ENCODE assay signal across 8 cellular contexts in the genomic region with DNA sequence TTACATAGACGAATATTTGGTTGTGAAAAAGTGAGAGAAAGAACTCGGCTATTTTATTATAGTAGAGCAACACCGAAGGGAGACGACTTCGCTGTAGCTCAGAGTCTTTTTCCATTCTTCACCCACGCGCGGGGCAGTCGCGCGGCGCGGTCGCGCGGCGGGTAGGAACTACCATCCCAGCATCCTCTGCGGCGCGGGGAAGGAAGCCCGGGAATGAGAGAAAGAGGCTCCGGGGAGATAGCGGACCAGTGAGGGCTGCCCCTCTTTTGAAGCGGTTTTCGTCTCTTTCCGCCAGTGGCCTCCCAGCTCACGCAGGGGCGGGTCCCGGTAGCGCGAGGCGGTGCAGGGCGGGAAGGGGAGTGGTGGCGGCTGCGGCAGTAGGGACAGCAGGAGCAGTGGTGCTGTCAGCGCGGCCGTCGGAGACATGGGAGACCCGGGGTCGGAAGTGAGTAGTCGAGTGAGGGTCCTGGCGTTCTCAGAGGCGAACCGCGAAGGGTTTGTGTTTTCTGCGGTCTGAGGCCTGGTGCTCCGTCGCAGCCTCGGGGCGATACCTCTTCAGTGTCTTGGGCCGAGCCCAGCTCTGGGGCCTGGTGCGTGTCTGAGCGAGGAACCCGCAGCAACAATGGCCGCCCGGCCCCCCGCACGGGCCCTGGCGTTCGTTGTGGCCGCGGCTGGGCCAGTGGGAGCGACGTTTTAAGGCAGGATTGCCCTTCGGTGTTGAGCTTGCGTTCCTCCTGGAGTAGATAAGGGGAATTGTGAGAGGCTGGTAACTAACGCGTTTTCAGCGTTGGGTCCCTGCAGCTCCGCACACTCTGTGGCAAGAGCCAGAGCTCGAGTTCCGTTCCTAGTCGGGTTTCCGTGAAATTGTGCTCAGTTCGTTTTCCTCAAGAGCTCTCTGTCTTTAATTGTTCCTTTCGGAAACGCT. TPM values are rescaled to one million over a fixed set of nuclear protein-coding genes. Genes with fewer than 3 reads are reported as not detected.
DNase-seq lines count a peak whose midpoint lies in the region; ATAC-seq and TF ChIP-seq lines count a peak whose summit lies in the region.
"Not testable (repeated sequence)": the region's sequence is repeated elsewhere in the genome, so short reads cannot be mapped to it uniquely, and the experiment has no call there.

A gene with protein sequence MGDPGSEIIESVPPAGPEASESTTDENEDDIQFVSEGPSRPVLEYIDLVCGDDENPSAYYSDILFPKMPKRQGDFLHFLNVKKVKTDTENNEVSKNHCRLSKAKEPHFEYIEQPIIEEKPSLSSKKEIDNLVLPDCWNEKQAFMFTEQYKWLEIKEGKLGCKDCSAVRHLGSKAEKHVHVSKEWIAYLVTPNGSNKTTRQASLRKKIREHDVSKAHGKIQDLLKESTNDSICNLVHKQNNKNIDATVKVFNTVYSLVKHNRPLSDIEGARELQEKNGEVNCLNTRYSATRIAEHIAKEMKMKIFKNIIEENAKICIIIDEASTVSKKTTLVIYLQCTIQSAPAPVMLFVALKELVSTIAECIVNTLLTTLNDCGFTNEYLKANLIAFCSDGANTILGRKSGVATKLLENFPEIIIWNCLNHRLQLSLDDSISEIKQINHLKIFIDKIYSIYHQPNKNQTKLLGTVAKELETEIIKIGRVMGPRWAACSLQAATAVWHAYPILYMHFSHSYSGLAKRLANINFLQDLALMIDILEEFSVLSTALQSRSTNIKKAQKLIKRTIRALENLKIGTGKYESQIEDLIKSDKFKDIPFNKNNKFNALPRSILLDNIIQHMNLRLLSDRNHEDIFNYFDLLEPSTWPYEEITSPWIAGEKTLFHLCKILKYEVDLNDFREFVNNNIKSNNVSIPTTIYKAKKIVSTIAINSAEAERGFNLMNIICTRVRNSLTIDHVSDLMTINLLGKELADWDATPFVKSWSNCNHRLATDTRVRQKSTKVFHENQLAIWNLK (plus strand): TSS at position 362 of the 925 bp plus-strand sequence. CDS start 63 bp downstream, at position 425.

- not testable (repeated sequence) for TF ChIP-seq CTCF in OCI-LY7 (conservative IDR thresholded peaks at IDR 0.05; ENCODE audit: low read length)

- peak; percentile 96 for DNase-seq in DMS 273 (lab: John Stamatoyannopoulos, UW; ENCODE audit: unreplicated experiment)
- peak; percentile 67 for DNase-seq in HuH-7.5 (ENCODE audit: low spot score)
- peak; percentile 86 for DNase-seq in OCI-LY7 (ENCODE audit: low spot score)
- DNase-seq in activated T-cell treated with anti-CD3 and anti-CD28 coated beads for 24 hours (ENCODE audit: low read depth) = peak; percentile 82
- peak; percentile 2 for DNase-seq in epithelial cell of prostate (ENCODE audit: low read depth, low spot score)
- DNase-seq in stimulated activated CD8-positive, alpha-beta memory T cell treated with anti-CD3 and anti-CD28 coated beads, Interleukin-4, amount 100 ng/mL, for 48 hours = peak; percentile 89

- not testable (repeated sequence) for H3K9me3 ChIP-seq in OCI-LY7 (ENCODE audit: low read length); mucosa of stomach (ENCODE audit: control insufficient read depth, low read length)

- H3K27me3 ChIP-seq in mucosa of stomach (ENCODE audit: control insufficient read depth, insufficient read depth, low read length) = not testable (repeated sequence)

- H3K79me2 ChIP-seq in OCI-LY7 (ENCODE audit: insufficient read depth, low read depth, low read length) = peaks cover 35% of the 10 kb centered on the region

- ATAC-seq in GM21528 (IDR thresholded peaks at IDR 0.05; ENCODE audit: low FRiP score, unreplicated experiment) = peak; percentile 96

- not testable (repeated sequence) for BruUV-seq in OCI-LY7 (replicated peaks; lab: Mats Ljungman, UMichigan)

- CTCF ChIA-PET in OCI-LY7 (lab: Charles Lee; ENCODE audit: unreplicated experiment) = not testable (repeated sequence)

- H2AFZ ChIP-seq in OCI-LY7 (ENCODE audit: low read length) = peak within 1 kb of the TSS; percentile 97

- peaks cover 24% of the 10 kb centered on the region for H3K4me1 ChIP-seq in OCI-LY7 (ENCODE audit: insufficient read depth, low read length, poor library complexity, severe bottlenecking)
- not testable (repeated sequence) for H3K4me1 ChIP-seq in mucosa of stomach (ENCODE audit: control insufficient read depth, insufficient read depth, low read length)

- H3K27ac ChIP-seq in OCI-LY7 (ENCODE audit: low read depth, low read length, poor library complexity, severe bottlenecking) (peak within 1 kb of the TSS; percentile 56), epithelial cell of prostate (peak within 1 kb of the TSS; percentile 18)

- H3K9me2 ChIP-seq in OCI-LY7 (ENCODE audit: insufficient read depth, low read length) = not testable (repeated sequence)

- peak within 1 kb of the TSS; percentile 70 for H3K4me3 ChIP-seq in OCI-LY7 (ENCODE audit: low read depth, low read length, poor library complexity, severe bottlenecking)
- H3K4me3 ChIP-seq in mucosa of stomach (ENCODE audit: low read length) = peak within 1 kb of the TSS; percentile 60

- H3K4me2 ChIP-seq in OCI-LY7 (ENCODE audit: low read length) = peak within 1 kb of the TSS; percentile 79

- H3K9ac ChIP-seq in mucosa of stomach (ENCODE audit: low read length) = peak within 1 kb of the TSS; percentile 28

- H4K20me1 ChIP-seq in OCI-LY7 (ENCODE audit: insufficient read depth, low read length) = not testable (repeated sequence)

- peaks cover 36% of the 10 kb centered on the region for H3K36me3 ChIP-seq in OCI-LY7 (ENCODE audit: insufficient read depth, low read length)
- not testable (repeated sequence) for H3K36me3 ChIP-seq in mucosa of stomach (ENCODE audit: control insufficient read depth, insufficient read depth, low read length)

- POLR2A ChIA-PET in OCI-LY7 (lab: Charles Lee) = interaction anchor here (0.5 to 1.6 kb wide), 10 partner anchors 9 to 126 kb away, joined by 3 to 9 read pairs (median 3); a partner anchor contains a TSS

- intact Hi-C loops in OCI-LY7 (cut with micrococcal nuclease; ENCODE audit: unreplicated experiment) = loop anchor here (1.0 to 2.0 kb wide), 3 partner anchors 91 to 270 kb away; a partner anchor contains a TSS

RNA-seq across cellular contexts. Expression of the gene that starts here (rescaled TPM):
- total RNA-seq in OCI-LY7 (2014; rRNA removed; shearing (Covaris generic)) = 14.4 and 16.2 TPM in 2 replicates
- total RNA-seq in OCI-LY7 (2022) = 25.7 and 28.0 TPM in 2 replicates

Comparison
In these comparisons a context has a peak if more than half of its experiments do, and no peak if none do; other contexts are left out.
1. Peak in every context shown above with its lines: DNase-seq, ATAC-seq, H3K4me3 ChIP-seq and H3K27ac ChIP-seq.
2. DNase-seq: peak in every context shown above with its lines; median percentile 96 in DMS 273; 89 in stimulated activated CD8-positive, alpha-beta memory T cell treated with anti-CD3 and anti-CD28 coated beads, Interleukin-4, amount 100 ng/mL, for 48 hours; 86 in OCI-LY7; 82 in activated T-cell treated with anti-CD3 and anti-CD28 coated beads for 24 hours; 67 in HuH-7.5; 2 in epithelial cell of prostate.